20 cellular contexts compared by ENCODE assay signal in the genomic region with DNA sequence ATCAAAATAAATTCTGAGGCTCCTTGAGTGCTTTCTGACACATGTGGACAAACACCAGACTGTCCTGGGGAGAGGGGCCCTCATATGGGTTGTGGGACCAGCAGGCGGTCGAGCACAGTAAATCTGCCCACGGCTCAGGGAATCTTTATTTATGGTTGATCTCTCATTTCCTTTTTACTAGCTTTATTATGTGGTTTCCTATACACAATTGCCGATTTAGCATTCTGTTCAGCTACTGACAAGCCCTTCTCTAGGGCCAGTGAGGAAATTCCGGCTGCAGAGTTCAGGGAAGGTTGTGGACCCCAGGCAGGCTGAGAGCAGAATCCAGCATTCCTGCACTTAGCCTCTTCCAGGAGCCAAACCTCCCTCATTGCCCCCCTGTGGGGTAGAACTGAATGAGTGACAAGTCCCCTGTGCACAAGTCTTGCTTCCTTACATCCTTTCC. TPM values are rescaled to one million over a fixed set of nuclear protein-coding genes. Genes with fewer than 3 reads are reported as not detected.
DNase-seq lines count a peak whose midpoint lies in the region; ATAC-seq and TF ChIP-seq lines count a peak whose summit lies in the region.
"Had no signal": no experiment of that assay in that cellular context is flagged by ENCODE, and none has a peak within 500 bp of the region (broad histone marks: within the 10 kb centered on the region; RNA-seq: fewer than 3 reads in every experiment).

No MANE protein-coding gene starts in this region.

- H3K27ac ChIP-seq in SJSA1 (no peak overlapping the region), foreskin keratinocyte (no peak overlapping the region)
- H3K27ac ChIP-seq: breast epithelium, SJCRH30 had no signal

- peak overlapping the region; percentile 20 for H3K4me3 Mint-ChIP-seq in activated naive CD4-positive, alpha-beta T cell treated with anti-CD3 and anti-CD28 coated beads, Interleukin-2, amount 50 U/mL, for 24 hours
- peak overlapping the region in 1 of 2 donors; percentile 50 for H3K4me3 Mint-ChIP-seq in effector memory CD8-positive, alpha-beta T cell
- H3K4me3 Mint-ChIP-seq in stimulated activated memory B cell treated with anti-CD40 and anti-IgM and Interleukin-4, amounts not matched to agents 10 μg/mL and 1 μg/mL and 100 μg/mL, for 72 hours = no peak overlapping the region
- H3K4me3 Mint-ChIP-seq: activated CD4-positive, alpha-beta T cell treated with anti-CD3 and anti-CD28 coated beads, Interleukin-2, amount 10 ng/mL, durations not matched to agents 7 days and 5 days; mesothelial cell of epicardium had no signal

- ATAC-seq in effector memory CD8-positive, alpha-beta T cell (replicated peaks) = no peak
- no peak for ATAC-seq in stimulated activated memory B cell treated with anti-CD40 and anti-IgM and Interleukin-4, amounts not matched to agents 10 μg/mL and 1 μg/mL and 100 μg/mL, for 72 hours
- ATAC-seq in foreskin keratinocyte (no peak), GM19467 (IDR thresholded peaks at IDR 0.05; ENCODE audit: unreplicated experiment) (no peak)

- DNase-seq in activated naive CD4-positive, alpha-beta T cell treated with anti-CD3 and anti-CD28 coated beads, Interleukin-2, amount 50 U/mL, for 16 hours = no peak
- DNase-seq in SJSA1 (ENCODE audit: low read depth in 1 of 2, low spot score in 2 of 2) (peak; percentile 42 to 48), foreskin keratinocyte (no peak), AML-193 (lab: John Stamatoyannopoulos, UW) (no peak)
- DNase-seq in effector memory CD8-positive, alpha-beta T cell = no peak
- DNase-seq: activated CD4-positive, alpha-beta T cell treated with anti-CD3 and anti-CD28 coated beads, Interleukin-2, amount 10 ng/mL, durations not matched to agents 7 days and 5 days; DMS 273 treated with DMSO at 0.1 percent for 48 hours; MM.1S; NCI-H1694 treated with DMSO at 0.1 percent for 48 hours; NCI-H510A; nucleus accumbens; SJCRH30; stimulated activated CD4-positive, alpha-beta T cell treated with anti-CD3 and anti-CD28 coated beads, Interleukin-2, amount 100 ng/mL, for 48 hours; T1000 had no signal

- no peaks in the 10 kb centered on the region for H3K36me3 ChIP-seq in SJSA1
- H3K36me3 ChIP-seq: breast epithelium had no signal

- TF ChIP-seq CTCF in foreskin keratinocyte (conservative IDR thresholded peaks at IDR 0.05) = no peak

- H3K4me1 Mint-ChIP-seq in activated naive CD4-positive, alpha-beta T cell treated with anti-CD3 and anti-CD28 coated beads, Interleukin-2, amount 50 U/mL, for 24 hours = peaks cover 60% of the 10 kb centered on the region
- H3K4me1 Mint-ChIP-seq in effector memory CD8-positive, alpha-beta T cell (ENCODE audit: low read depth in 2 of 2) = peaks cover 40 to 47% of the 10 kb centered on the region in 2 donors
- peaks cover 31% of the 10 kb centered on the region for H3K4me1 Mint-ChIP-seq in stimulated activated memory B cell treated with anti-CD40 and anti-IgM and Interleukin-4, amounts not matched to agents 10 μg/mL and 1 μg/mL and 100 μg/mL, for 72 hours

- H3K4me1 ChIP-seq in SJSA1 (replicated peaks) (peaks cover 13% of the 10 kb centered on the region), foreskin keratinocyte (no peaks in the 10 kb centered on the region)
- H3K4me1 ChIP-seq: breast epithelium had no signal

- H3K36me3 Mint-ChIP-seq in activated naive CD4-positive, alpha-beta T cell treated with anti-CD3 and anti-CD28 coated beads, Interleukin-2, amount 50 U/mL, for 24 hours = peaks cover 17% of the 10 kb centered on the region
- peaks cover 12% of the 10 kb centered on the region for H3K36me3 Mint-ChIP-seq in effector memory CD8-positive, alpha-beta T cell (ENCODE audit: insufficient read depth)
- no peaks in the 10 kb centered on the region for H3K36me3 Mint-ChIP-seq in stimulated activated memory B cell treated with anti-CD40 and anti-IgM and Interleukin-4, amounts not matched to agents 10 μg/mL and 1 μg/mL and 100 μg/mL, for 72 hours

- H3K9me3 Mint-ChIP-seq in activated naive CD4-positive, alpha-beta T cell treated with anti-CD3 and anti-CD28 coated beads, Interleukin-2, amount 50 U/mL, for 24 hours = no peaks in the 10 kb centered on the region
- H3K9me3 Mint-ChIP-seq in effector memory CD8-positive, alpha-beta T cell = no peaks in the 10 kb centered on the region
- H3K9me3 Mint-ChIP-seq in stimulated activated memory B cell treated with anti-CD40 and anti-IgM and Interleukin-4, amounts not matched to agents 10 μg/mL and 1 μg/mL and 100 μg/mL, for 72 hours = no peaks in the 10 kb centered on the region
- H3K9me3 Mint-ChIP-seq: activated T-helper 2 cell treated with anti-CD3 and anti-CD28 coated beads, Interferon-gamma antibody, Interleukin-2, Interleukin-4, amounts not matched to agents 10 μg/mL and 5 μg/mL and 100 μg/mL, durations not matched to agents 14 hours and 24 hours and 36 hours; mesothelial cell of epicardium had no signal

- H3K9me3 ChIP-seq in SJSA1 (replicated peaks) = no peaks in the 10 kb centered on the region
- H3K9me3 ChIP-seq: breast epithelium, SJCRH30 had no signal

- peak overlapping the region; percentile 90 for H3K27ac Mint-ChIP-seq in activated naive CD4-positive, alpha-beta T cell treated with anti-CD3 and anti-CD28 coated beads, Interleukin-2, amount 50 U/mL, for 24 hours
- H3K27ac Mint-ChIP-seq in effector memory CD8-positive, alpha-beta T cell = peak overlapping the region; percentile 76 to 88
- peak overlapping the region; percentile 48 for H3K27ac Mint-ChIP-seq in stimulated activated memory B cell treated with anti-CD40 and anti-IgM and Interleukin-4, amounts not matched to agents 10 μg/mL and 1 μg/mL and 100 μg/mL, for 72 hours
- H3K27ac Mint-ChIP-seq: activated CD4-positive, alpha-beta T cell treated with anti-CD3 and anti-CD28 coated beads, Interleukin-2, amount 10 ng/mL, durations not matched to agents 7 days and 5 days; activated T-helper 2 cell treated with anti-CD3 and anti-CD28 coated beads, Interferon-gamma antibody, Interleukin-2, Interleukin-4, amounts not matched to agents 10 μg/mL and 5 μg/mL and 100 μg/mL, durations not matched to agents 14 hours and 24 hours and 36 hours; mesothelial cell of epicardium had no signal

- H3K27me3 Mint-ChIP-seq in activated naive CD4-positive, alpha-beta T cell treated with anti-CD3 and anti-CD28 coated beads, Interleukin-2, amount 50 U/mL, for 24 hours = no peaks in the 10 kb centered on the region
- no peaks in the 10 kb centered on the region for H3K27me3 Mint-ChIP-seq in effector memory CD8-positive, alpha-beta T cell
- peaks cover 28% of the 10 kb centered on the region for H3K27me3 Mint-ChIP-seq in stimulated activated memory B cell treated with anti-CD40 and anti-IgM and Interleukin-4, amounts not matched to agents 10 μg/mL and 1 μg/mL and 100 μg/mL, for 72 hours
- H3K27me3 Mint-ChIP-seq: activated CD4-positive, alpha-beta T cell treated with anti-CD3 and anti-CD28 coated beads, Interleukin-2, amount 10 ng/mL, durations not matched to agents 7 days and 5 days had no signal

- no peak overlapping the region for H3K4me3 ChIP-seq in SJSA1
- H3K4me3 ChIP-seq: breast epithelium, SJCRH30 had no signal

- H3K27me3 ChIP-seq in SJSA1 (replicated peaks) = no peaks in the 10 kb centered on the region
- H3K27me3 ChIP-seq in foreskin keratinocyte = no peaks in the 10 kb centered on the region
- H3K27me3 ChIP-seq: breast epithelium, SJCRH30 had no signal

RNA-seq across cellular contexts. Expression of gene HS3ST3B1, which starts 40.1 kb away (rescaled TPM):
- total RNA-seq in SJSA1 (2014; rRNA removed; shearing (Covaris generic)) = 14.1 and 17.0 TPM in 2 replicates
- total RNA-seq in foreskin keratinocyte = 1.8 and 2.1 TPM in 2 replicates
- polyA plus RNA-seq in foreskin keratinocyte = 0.56 and 0.70 TPM in 2 replicates

Comparison
In these comparisons a context has a peak if more than half of its experiments do, and no peak if none do; other contexts are left out.
1. DNase-seq: peak in SJSA1 (2 of 2); none in activated naive CD4-positive, alpha-beta T cell treated with anti-CD3 and anti-CD28 coated beads, Interleukin-2, amount 50 U/mL, for 16 hours (single experiment), effector memory CD8-positive, alpha-beta T cell (0 of 3), foreskin keratinocyte (0 of 2) and AML-193 (0 of 2).
2. Peak in every context shown above with its lines, with median percentiles within 50 percentile points of each other: H3K27ac Mint-ChIP-seq.